3 cellular contexts compared by ENCODE assay signal in genomic region chr6:43410776-43411175, GRCh38. TPM values are rescaled to one million over a fixed set of nuclear protein-coding genes. Genes with fewer than 3 reads are reported as not detected.
"Had no signal": no experiment of that assay in that cellular context is flagged by ENCODE, and none has a peak within 500 bp of the region (broad histone marks: within the 10 kb centered on the region; RNA-seq: fewer than 3 reads in every experiment).

No MANE protein-coding gene starts in this region.

RNA-seq across cellular contexts. Expression of gene DLK2, which starts 44.6 kb away (rescaled TPM):
- total RNA-seq: aorta, ascending aorta, body of pancreas had no signal
- polyA plus RNA-seq: aorta had no signal
